In the genomic region with DNA sequence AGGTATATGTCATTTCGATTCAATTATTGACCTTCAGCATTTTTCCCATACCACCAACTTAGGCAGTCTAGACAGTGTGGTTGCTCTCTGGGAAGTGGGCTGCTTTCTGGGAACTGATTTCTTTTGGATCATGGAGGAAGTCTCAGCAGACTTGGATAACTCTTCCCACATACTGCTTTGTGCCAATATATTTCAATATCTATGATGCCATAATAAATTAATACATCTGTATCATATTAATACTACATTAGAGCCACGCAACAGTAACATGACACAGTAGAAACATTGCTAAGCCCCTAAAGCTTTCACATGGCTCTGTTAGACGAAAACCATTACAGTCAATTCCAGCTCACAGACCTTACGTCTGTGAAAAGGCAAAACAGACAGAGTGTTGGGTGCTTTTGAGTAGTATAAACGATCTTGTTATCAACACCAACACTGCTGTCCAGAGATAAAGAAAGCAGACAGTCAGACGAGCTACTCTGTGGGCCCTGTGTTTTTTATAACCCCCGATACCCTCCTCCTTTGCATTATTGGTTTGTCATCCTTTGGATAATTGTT, we compare ENCODE assay signal across 1 cellular context.
A peak's percentile ranks its signal among the peaks of the same experiment; 100 is the strongest.
TF ChIP-seq lines count a peak whose summit lies in the region.

No MANE protein-coding gene starts in this region.

TF ChIP-seq in SK-N-SH treated with all-trans-retinoic acid at 6 μM for 48 hours, 23 proteins besides CTCF, POLR2A, EP300 and RAD21 (continued from another document):
- no peak for TF ChIP-seq POU6F1 (CRISPR knock-in tag; IDR thresholded peaks at IDR 0.05; ENCODE audit: borderline replicate concordance, low read depth)
- no peak for TF ChIP-seq GLIS3 (CRISPR knock-in tag; IDR thresholded peaks at IDR 0.05)
- TF ChIP-seq TSHZ2 (CRISPR knock-in tag; IDR thresholded peaks at IDR 0.05) = peak; percentile 76
- TF ChIP-seq SNAI2 (CRISPR knock-in tag; IDR thresholded peaks at IDR 0.05) = 0 out of 2 replicates have a peak, but pooled peaks have one; percentile 38
- no peak for TF ChIP-seq ZNF70 (CRISPR knock-in tag; IDR thresholded peaks at IDR 0.05)
- TF ChIP-seq TOX (CRISPR knock-in tag; IDR thresholded peaks at IDR 0.05; ENCODE audit: borderline replicate concordance) = no peak
- TF ChIP-seq TCF4 (CRISPR knock-in tag; IDR thresholded peaks at IDR 0.05; ENCODE audit: borderline replicate concordance) = peak; percentile 92
TF ChIP-seq in SK-N-SH treated with all-trans-retinoic acid at 6 μM for 48 hours: peak in this region for 4.
